In the genomic region with DNA sequence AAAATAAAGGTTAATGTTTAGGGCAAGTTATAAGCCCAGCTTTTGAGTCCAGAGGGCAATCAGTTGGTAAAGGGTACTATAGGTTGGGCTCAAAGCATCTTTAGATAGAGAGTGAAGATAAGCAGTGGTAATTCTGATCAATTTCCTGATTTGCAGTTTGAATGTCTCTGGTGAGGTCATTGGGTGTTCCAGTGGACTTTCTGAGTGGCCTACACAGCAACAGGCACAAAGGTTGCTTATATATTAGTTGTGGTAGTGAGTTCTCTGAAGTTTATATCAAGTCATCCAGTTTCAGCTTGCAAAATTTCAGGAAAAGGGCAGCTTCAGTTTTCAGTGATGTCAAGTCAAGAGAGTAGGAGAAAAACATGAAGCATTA, we compare ENCODE assay signal across 21 cellular contexts. TPM values are rescaled to one million over a fixed set of nuclear protein-coding genes. Genes with fewer than 3 reads are reported as not detected.
DNase-seq lines count a peak whose midpoint lies in the region; ATAC-seq and TF ChIP-seq lines count a peak whose summit lies in the region.
"Had no signal": no experiment of that assay in that cellular context is flagged by ENCODE, and none has a peak within 500 bp of the region (broad histone marks: within the 10 kb centered on the region; RNA-seq: fewer than 3 reads in every experiment).

No MANE protein-coding gene starts in this region.

- no peak overlapping the region for H3K23ac ChIP-seq in mesendoderm (ENCODE audit: low read length)

- no peak for TF ChIP-seq CTCF in C4-2B (conservative IDR thresholded peaks at IDR 0.05)

- H3K56ac ChIP-seq in mesendoderm (ENCODE audit: low read length), result no peak overlapping the region

- no peaks in the 10 kb centered on the region for H3K79me1 ChIP-seq in mesendoderm (ENCODE audit: low read length)

- H3K79me2 ChIP-seq in mesendoderm (ENCODE audit: control insufficient read depth, insufficient read depth, low read length), result no peaks in the 10 kb centered on the region

- H2AK5ac ChIP-seq in mesendoderm (ENCODE audit: low read length), result no peak overlapping the region

- no peaks in the 10 kb centered on the region for H3K27me3 ChIP-seq in mesendoderm (ENCODE audit: insufficient read depth, low read length, poor library complexity)
- H3K27me3 ChIP-seq: BLaER1 had no signal

- no peaks in the 10 kb centered on the region for H3K4me1 ChIP-seq in mesendoderm (ENCODE audit: control insufficient read depth, low read depth, low read length)
- H3K4me1 ChIP-seq: BLaER1, HAP-1 had no signal

- no peaks in the 10 kb centered on the region for H3K36me3 ChIP-seq in mesendoderm (ENCODE audit: control insufficient read depth, insufficient read depth, low read length)
- H3K36me3 ChIP-seq: BLaER1, HAP-1 had no signal

- no peak overlapping the region for H3K4me2 ChIP-seq in mesendoderm (ENCODE audit: low read length)
- H3K4me2 ChIP-seq: BLaER1 had no signal

- no peak overlapping the region for H3K9ac ChIP-seq in mesendoderm (ENCODE audit: low read length)
- H3K9ac ChIP-seq: BLaER1 had no signal

- peak; percentile 12 for DNase-seq in DMS153 (lab: John Stamatoyannopoulos, UW)
- no peak for DNase-seq in DMS153 treated with DMSO at 0.1 percent for 48 hours (lab: John Stamatoyannopoulos, UW; ENCODE audit: unreplicated experiment)
- DNase-seq in dermis blood vessel endothelial cell, result peak; percentile 11
- no peak for DNase-seq in left lobe of liver (ENCODE audit: low spot score)
- no peak for DNase-seq in NCI-H69 (lab: John Stamatoyannopoulos, UW)
- DNase-seq in mesendoderm, result no peak
- DNase-seq: CD4-positive, alpha-beta T cell; CD8-positive, alpha-beta memory T cell; DMS 273 treated with DMSO at 0.1 percent for 48 hours; DMS79 treated with DMSO at 0.1 percent for 48 hours; GF-D8; GOT3; HFFc6 had no signal

- H2BK15ac ChIP-seq in mesendoderm (replicated peaks; ENCODE audit: low read depth), result no peak overlapping the region

- no peak overlapping the region for H4K8ac ChIP-seq in mesendoderm (ENCODE audit: low read depth, low read length)

- no peak overlapping the region for H2BK120ac ChIP-seq in mesendoderm (ENCODE audit: low read depth, low read length)

- H3K27ac ChIP-seq in C4-2B (peak overlapping the region; percentile 48), mesendoderm (ENCODE audit: low read depth, low read length) (no peak overlapping the region)
- H3K27ac ChIP-seq: 22Rv1, BLaER1 had no signal

- no peak overlapping the region for H3K4me3 ChIP-seq in mesendoderm (ENCODE audit: low read length)
- H3K4me3 ChIP-seq: BLaER1, HAP-1 had no signal

- H3K18ac ChIP-seq in mesendoderm (ENCODE audit: low read length), result no peak overlapping the region

- no peak overlapping the region for H3K4ac ChIP-seq in mesendoderm (ENCODE audit: low read depth, low read length)

- no peak overlapping the region for H2BK5ac ChIP-seq in mesendoderm (ENCODE audit: low read length)

- no peak overlapping the region for H4K5ac ChIP-seq in mesendoderm (ENCODE audit: low read length)

- ATAC-seq in left lobe of liver (peak; percentile 9), HG02759 (IDR thresholded peaks at IDR 0.05; ENCODE audit: unreplicated experiment) (no peak)

RNA-seq across cellular contexts. Expression of gene GIMAP5, which starts 29.1 kb away (rescaled TPM):
- total RNA-seq in dermis blood vessel endothelial cell, result 203 and 350 TPM in 2 replicates
- total RNA-seq in left lobe of liver, result 3.7 TPM
- polyA plus RNA-seq in mesendoderm (2013, experiment 1 of 2), result not detected
- polyA plus RNA-seq in mesendoderm (2013, experiment 2 of 2), result not detected
- total RNA-seq: G401, HFFc6 had no signal
- polyA plus RNA-seq: AG04450 had no signal

RNA-seq across cellular contexts. Expression of gene TMEM176B, which starts 33.8 kb away (rescaled TPM):
- not detected in 2 replicates for total RNA-seq in dermis blood vessel endothelial cell
- 906 TPM for total RNA-seq in left lobe of liver
- polyA plus RNA-seq in mesendoderm (2013, experiment 1 of 2), result 0.29 TPM
- polyA plus RNA-seq in mesendoderm (2013, experiment 2 of 2), result 0.28 TPM
- total RNA-seq: CD4-positive, alpha-beta T cell; HFFc6 had no signal
- polyA plus RNA-seq: CD8-positive, alpha-beta memory T cell had no signal

RNA-seq across cellular contexts. Expression of gene TMEM176A, which starts 34.2 kb away (rescaled TPM):
- total RNA-seq in dermis blood vessel endothelial cell, result not detected in 2 replicates
- total RNA-seq in left lobe of liver, result 449 TPM
- polyA plus RNA-seq in mesendoderm (2013, experiment 1 of 2), result 0.25 TPM
- polyA plus RNA-seq in mesendoderm (2013, experiment 2 of 2), result 0.14 TPM
- total RNA-seq: B cell; CD4-positive, alpha-beta T cell; G401; HFFc6 had no signal
- polyA plus RNA-seq: CD8-positive, alpha-beta memory T cell had no signal

RNA-seq across cellular contexts. Expression of gene GIMAP1, which starts 49.9 kb away (rescaled TPM):
- 28.2 and 31.1 TPM in 2 replicates for total RNA-seq in dermis blood vessel endothelial cell
- 1.4 TPM for total RNA-seq in left lobe of liver
- polyA plus RNA-seq in mesendoderm (2013, experiment 1 of 2), result not detected
- not detected for polyA plus RNA-seq in mesendoderm (2013, experiment 2 of 2)
- total RNA-seq: G401, HFFc6 had no signal
- polyA plus RNA-seq: AG04450 had no signal

Comparison
In these comparisons a context has a peak if more than half of its experiments do, and no peak if none do; other contexts are left out.
1. DNase-seq: peak in DMS153 (single experiment) and dermis blood vessel endothelial cell (single experiment); none in DMS153 treated with DMSO at 0.1 percent for 48 hours (single experiment), left lobe of liver (single experiment), NCI-H69 (single experiment) and mesendoderm (single experiment).
2. RNA of gene GIMAP5, which starts 29.1 kb away (total RNA-seq): 203 to 350 TPM in dermis blood vessel endothelial cell; 3.7 TPM in left lobe of liver (single experiment); every median in the first group is over 10 times any median in the second.
3. RNA of gene TMEM176B, which starts 33.8 kb away (total RNA-seq): 906 TPM in left lobe of liver (single experiment); not detected in dermis blood vessel endothelial cell; every median in the first group is over 100 times any median in the second.
4. RNA of gene TMEM176A, which starts 34.2 kb away (total RNA-seq): 449 TPM in left lobe of liver (single experiment); not detected in dermis blood vessel endothelial cell; every median in the first group is over 100 times any median in the second.